ENCODE assay signal across 10 cellular contexts in the genomic region with DNA sequence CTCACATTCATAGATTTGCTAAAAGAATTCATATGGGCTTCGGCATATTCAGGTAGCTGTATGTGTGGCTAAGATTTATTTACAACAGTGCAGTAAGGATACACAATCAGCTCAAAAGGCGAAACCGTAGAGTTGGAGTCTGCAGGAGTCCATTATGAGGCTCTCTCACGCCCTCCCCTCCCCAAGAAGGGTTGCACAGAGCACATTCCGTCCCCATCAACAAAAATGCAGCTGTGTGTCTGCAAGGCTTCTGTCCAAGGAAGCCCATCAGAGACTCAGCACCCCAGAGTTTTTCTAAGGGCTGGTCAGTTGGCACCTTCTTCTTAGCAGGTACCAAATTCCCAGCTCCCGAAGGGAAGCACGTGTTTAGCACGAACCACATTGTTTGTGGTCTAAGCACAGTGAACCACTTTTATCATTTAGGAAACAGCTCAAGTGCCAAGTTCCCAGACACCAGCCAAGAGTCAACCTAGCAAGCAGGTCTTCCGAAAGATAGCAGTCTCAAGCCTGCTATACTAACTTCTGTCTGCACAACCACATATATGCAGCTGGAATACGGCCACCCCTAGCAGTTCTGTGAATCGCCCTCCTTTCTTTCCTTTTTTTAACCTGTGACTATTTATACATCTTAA. TPM values are rescaled to one million over a fixed set of nuclear protein-coding genes. Genes with fewer than 3 reads are reported as not detected.
DNase-seq lines count a peak whose midpoint lies in the region; ATAC-seq and TF ChIP-seq lines count a peak whose summit lies in the region.
"Had no signal": no experiment of that assay in that cellular context is flagged by ENCODE, and none has a peak within 500 bp of the region (broad histone marks: within the 10 kb centered on the region; RNA-seq: fewer than 3 reads in every experiment).

No MANE protein-coding gene starts in this region.

- DNase-seq in M059J (ENCODE audit: low read depth) (peak; percentile 27), choroid plexus epithelial cell (ENCODE audit: low read depth) (peak; percentile 89), lower lobe of right lung (peak; percentile 3), thyroid gland (no peak), NCI-H1930 (lab: John Stamatoyannopoulos, UW) (no peak), NCI-H510A (lab: John Stamatoyannopoulos, UW) (no peak), MV-4-11 (lab: John Stamatoyannopoulos, UW) (no peak)
- no peak for DNase-seq in activated CD4-positive, alpha-beta memory T cell treated with anti-CD3 and anti-CD28 coated beads for 36 hours

- H3K9me3 Mint-ChIP-seq in activated CD4-positive, alpha-beta memory T cell treated with anti-CD3 and anti-CD28 coated beads for 36 hours = peaks cover 16% of the 10 kb centered on the region

- H3K9me3 ChIP-seq in lower lobe of right lung = no peaks in the 10 kb centered on the region
- no peaks in the 10 kb centered on the region for H3K9me3 ChIP-seq in thyroid gland

- no peak for TF ChIP-seq CTCF in choroid plexus epithelial cell (conservative IDR thresholded peaks at IDR 0.05; ENCODE audit: low read depth, low read length)
- no peak for TF ChIP-seq CTCF in lower lobe of right lung (IDR thresholded peaks at IDR 0.05)
- TF ChIP-seq CTCF in thyroid gland (IDR thresholded peaks at IDR 0.05) = no peak

- H3K4me1 ChIP-seq in lower lobe of right lung (peaks cover 31% of the 10 kb centered on the region), thyroid gland (peaks cover 15 to 27% of the 10 kb centered on the region in 2 donors)

- CTCF ChIA-PET in activated CD4-positive, alpha-beta memory T cell treated with anti-CD3 and anti-CD28 coated beads for 36 hours (lab: Charles Lee) = interaction anchor here (0.8 to 1.9 kb wide), 2 partner anchors 18 to 27 kb away, joined by 4 to 9 read pairs; no protein-coding TSS in a partner anchor

- no peak overlapping the region for H3K27ac Mint-ChIP-seq in activated CD4-positive, alpha-beta memory T cell treated with anti-CD3 and anti-CD28 coated beads for 36 hours
- H3K27ac Mint-ChIP-seq: activated naive CD4-positive, alpha-beta T cell treated with anti-CD3 and anti-CD28 coated beads, Interleukin-2, amount 50 U/mL, for 72 hours had no signal

- peak in 1 of 2 donors; percentile 8 for ATAC-seq in lower lobe of right lung

- intact Hi-C loops in lower lobe of right lung (cut with DNase I) (no loop called here), thyroid gland (cut with DNase I) (no loop called here)
- intact Hi-C loops in activated CD4-positive, alpha-beta memory T cell treated with anti-CD3 and anti-CD28 coated beads for 36 hours (cut with micrococcal nuclease) = no loop called here

- H3K27me3 ChIP-seq in lower lobe of right lung (ENCODE audit: low read depth) (no peaks in the 10 kb centered on the region), thyroid gland (no peaks in the 10 kb centered on the region)

- 72 to 89% methylated on average over 11 of the region's 11 CpGs for WGBS in thyroid gland, 2 donors

- H3K27ac ChIP-seq in lower lobe of right lung (peak overlapping the region; percentile 79), thyroid gland (peak overlapping the region; percentile 74 to 79 (median 76))

- no peak for TF ChIP-seq POLR2A in thyroid gland (IDR thresholded peaks at IDR 0.05)

- H3K27me3 Mint-ChIP-seq in activated CD4-positive, alpha-beta memory T cell treated with anti-CD3 and anti-CD28 coated beads for 36 hours = no peaks in the 10 kb centered on the region

- POLR2A ChIA-PET in activated CD4-positive, alpha-beta memory T cell treated with anti-CD3 and anti-CD28 coated beads for 36 hours (lab: Charles Lee) = interaction anchor here (0.7 to 1.4 kb wide), 2 partner anchors 14 to 18 kb away, joined by 3 to 4 read pairs; no protein-coding TSS in a partner anchor

- no peaks in the 10 kb centered on the region for H3K36me3 ChIP-seq in lower lobe of right lung
- H3K36me3 ChIP-seq in thyroid gland = no peaks in the 10 kb centered on the region

- H3K4me3 Mint-ChIP-seq in activated CD4-positive, alpha-beta memory T cell treated with anti-CD3 and anti-CD28 coated beads for 36 hours = no peak overlapping the region
- H3K4me3 Mint-ChIP-seq: IgD-negative memory B cell had no signal

- peaks cover 9% of the 10 kb centered on the region for H3K36me3 Mint-ChIP-seq in activated CD4-positive, alpha-beta memory T cell treated with anti-CD3 and anti-CD28 coated beads for 36 hours

- no peak overlapping the region for H3K4me3 ChIP-seq in choroid plexus epithelial cell (ENCODE audit: low read depth, low read length)
- H3K4me3 ChIP-seq in lower lobe of right lung = no peak overlapping the region
- H3K4me3 ChIP-seq in thyroid gland (replicated peaks in 1 of 3) = no peak overlapping the region

- peaks cover 4% of the 10 kb centered on the region for H3K4me1 Mint-ChIP-seq in activated CD4-positive, alpha-beta memory T cell treated with anti-CD3 and anti-CD28 coated beads for 36 hours (ENCODE audit: low read depth)

RNA-seq across cellular contexts. Expression of a gene that starts 28.5 kb away (rescaled TPM):
- 24.4 and 37.5 TPM in 2 replicates for total RNA-seq in M059J (2014; rRNA removed; shearing (Covaris generic))
- 13.0 TPM for total RNA-seq in lower lobe of right lung
- 10 to 100 TPM; 14.5 to 19.2 (median 16.3) TPM for total RNA-seq in thyroid gland
- total RNA-seq in activated CD4-positive, alpha-beta memory T cell treated with anti-CD3 and anti-CD28 coated beads for 36 hours = 10 to 100 TPM; 12.9 to 13.6 TPM

Comparison
In these comparisons a context has a peak if more than half of its experiments do, and no peak if none do; other contexts are left out.
1. DNase-seq: peak in M059J (single experiment), choroid plexus epithelial cell (single experiment) and lower lobe of right lung (single experiment); none in thyroid gland (0 of 2), activated CD4-positive, alpha-beta memory T cell treated with anti-CD3 and anti-CD28 coated beads for 36 hours (single experiment), NCI-H1930 (0 of 2), NCI-H510A (single experiment) and MV-4-11 (single experiment).